In the genomic region with DNA sequence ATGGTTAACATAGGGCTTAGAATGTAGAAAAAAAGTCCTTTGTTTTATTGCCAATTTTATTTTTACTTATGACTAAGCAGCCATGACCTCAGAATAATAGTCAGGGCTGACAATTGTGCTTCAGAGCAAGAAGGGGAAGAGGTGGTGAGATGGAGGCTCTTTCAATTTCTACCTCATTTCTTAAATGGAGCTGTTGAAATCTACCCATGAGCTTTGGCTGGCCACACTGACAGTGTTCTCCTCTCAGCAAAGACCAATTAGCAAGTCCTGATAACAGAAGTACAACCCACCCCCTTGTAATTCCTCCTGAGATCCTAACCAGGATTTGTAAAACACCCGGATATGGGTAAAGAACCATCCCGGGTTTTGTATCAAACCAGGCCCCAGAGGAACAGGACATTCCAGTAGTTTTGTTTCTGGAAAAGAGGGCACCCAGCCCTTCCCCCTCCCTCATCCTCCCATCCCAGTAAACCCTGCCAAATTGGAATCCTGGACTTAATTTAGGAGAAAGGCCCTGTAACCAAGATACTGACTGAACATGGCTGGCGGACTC, we compare ENCODE assay signal across 9 cellular contexts. TPM values are rescaled to one million over a fixed set of nuclear protein-coding genes. Genes with fewer than 3 reads are reported as not detected.
DNase-seq lines count a peak whose midpoint lies in the region; ATAC-seq, FAIRE-seq and TF ChIP-seq lines count a peak whose summit lies in the region.
"Had no signal": no experiment of that assay in that cellular context is flagged by ENCODE, and none has a peak within 500 bp of the region (broad histone marks: within the 10 kb centered on the region; RNA-seq: fewer than 3 reads in every experiment).

HEPH (plus strand) TSS at position 399 of the 553 bp plus-strand sequence. CDS start 6,324 bp downstream, outside the sequence.

- H3K9ac ChIP-seq in colonic mucosa (ENCODE audit: low read depth in 2 of 2, low read length in 2 of 2) (peak within 1 kb of the TSS in 1 of 2 donors; percentile 86), muscle layer of colon (ENCODE audit: low read length) (peak within 1 kb of the TSS; percentile 28)

- H3K27ac ChIP-seq in colonic mucosa = peak within 1 kb of the TSS; percentile 84
- H3K27ac ChIP-seq in muscle layer of colon (ENCODE audit: low read depth, low read length) = peak within 1 kb of the TSS; percentile 61
- H3K27ac ChIP-seq in WERI-Rb-1 = no peak within 1 kb of the TSS

- H3K27me3 ChIP-seq in colonic mucosa (no peaks in the 10 kb centered on the region), muscle layer of colon (ENCODE audit: control insufficient read depth in 1 of 2, insufficient read depth in 2 of 2, low read length in 2 of 2) (no peaks in the 10 kb centered on the region), WERI-Rb-1 (ENCODE audit: insufficient read depth, low read depth, severe bottlenecking) (peaks cover 10% of the 10 kb centered on the region)

- intact Hi-C loops in colonic mucosa (cut with DNase I) = no loop called here

- FAIRE-seq in H54 (lab: Jason Lieb, UNC) = no peak

- TF ChIP-seq POLR2A in H54 (IDR thresholded peaks at IDR 0.05; ENCODE audit: low read depth, low read length) = no peak

- H3K9me3 ChIP-seq in colonic mucosa = no peaks in the 10 kb centered on the region
- no peaks in the 10 kb centered on the region for H3K9me3 ChIP-seq in muscle layer of colon (ENCODE audit: low read length)
- H3K9me3 ChIP-seq in WERI-Rb-1 (ENCODE audit: severe bottlenecking) = no peaks in the 10 kb centered on the region

- DNase-seq in Ammon's horn (ENCODE audit: low spot score) = peak; percentile 10
- DNase-seq in colonic mucosa = peak; percentile 52
- no peak for DNase-seq in H54 (ENCODE audit: insufficient read length, low spot score)
- no peak for DNase-seq in WERI-Rb-1
- DNase-seq in activated CD8-positive, alpha-beta memory T cell treated with anti-CD3 and anti-CD28 coated beads, Interleukin-2, amount 50 U/mL, for 48 hours = no peak
- DNase-seq: CD4-positive, CD25-positive, alpha-beta regulatory T cell had no signal

- H3K4me1 ChIP-seq in colonic mucosa (no peaks in the 10 kb centered on the region), muscle layer of colon (ENCODE audit: insufficient read depth, low read length) (peaks cover 4% of the 10 kb centered on the region)

- peak within 1 kb of the TSS; percentile 21 for H3K4me3 ChIP-seq in colonic mucosa
- peak within 1 kb of the TSS; percentile 39 to 64 for H3K4me3 ChIP-seq in muscle layer of colon (ENCODE audit: low read depth in 1 of 2, low read length in 2 of 2)
- no peak within 1 kb of the TSS for H3K4me3 ChIP-seq in WERI-Rb-1 (ENCODE audit: low read depth, low read length)

- peak; percentile 75 for ATAC-seq in HG02870 (IDR thresholded peaks at IDR 0.05; ENCODE audit: unreplicated experiment)
- ATAC-seq in GM19455 (IDR thresholded peaks at IDR 0.05; ENCODE audit: unreplicated experiment) = no peak

- TF ChIP-seq CTCF in colonic mucosa (IDR thresholded peaks at IDR 0.05) (no peak), WERI-Rb-1 (IDR thresholded peaks at IDR 0.05; ENCODE audit: low read depth, low read length) (no peak)

- H3K36me3 ChIP-seq in colonic mucosa = no peaks in the 10 kb centered on the region
- no peaks in the 10 kb centered on the region for H3K36me3 ChIP-seq in muscle layer of colon (ENCODE audit: insufficient read depth, low read length)
- no peaks in the 10 kb centered on the region for H3K36me3 ChIP-seq in WERI-Rb-1

RNA-seq across cellular contexts. Expression of gene HEPH, which starts in this region (rescaled TPM):
- total RNA-seq in colonic mucosa = 100 to 1,000 TPM; 143 to 236 TPM
- total RNA-seq: CD4-positive, CD25-positive, alpha-beta regulatory T cell had no signal

Comparison
In these comparisons a context has a peak if more than half of its experiments do, and no peak if none do; other contexts are left out.
1. DNase-seq: peak in Ammon's horn (single experiment) and colonic mucosa (single experiment); none in H54 (single experiment), WERI-Rb-1 (single experiment) and activated CD8-positive, alpha-beta memory T cell treated with anti-CD3 and anti-CD28 coated beads, Interleukin-2, amount 50 U/mL, for 48 hours (single experiment).